ENCODE assay signal across 8 cellular contexts in the genomic region with DNA sequence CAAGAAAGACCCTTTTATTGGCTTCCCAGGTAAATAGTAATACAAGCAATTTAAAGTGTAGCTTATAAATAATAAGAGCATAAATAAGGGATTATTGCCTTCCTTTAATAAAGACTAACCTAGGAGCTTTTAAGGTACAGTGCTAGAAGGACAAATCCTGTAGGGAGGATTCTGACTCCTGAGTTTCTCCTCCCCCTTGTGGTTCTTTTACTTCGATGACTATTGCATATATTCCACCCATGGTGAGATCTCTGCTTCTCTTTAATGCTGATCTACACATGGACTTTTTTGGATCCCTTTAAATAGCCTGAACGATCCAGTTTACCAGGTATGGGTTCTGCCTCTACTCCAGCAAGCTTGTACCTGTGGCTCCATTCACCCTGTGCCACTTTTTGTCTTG. TPM values are rescaled to one million over a fixed set of nuclear protein-coding genes. Genes with fewer than 3 reads are reported as not detected.
DNase-seq lines count a peak whose midpoint lies in the region; ATAC-seq, FAIRE-seq and TF ChIP-seq lines count a peak whose summit lies in the region.

No MANE protein-coding gene starts in this region.

- TF ChIP-seq CTCF in AG04450 (IDR thresholded peaks at IDR 0.05; ENCODE audit: low read depth, low read length) (peak; percentile 51), GM06990 (IDR thresholded peaks at IDR 0.05; ENCODE audit: insufficient read depth, low read length, poor library complexity, severe bottlenecking) (peak; percentile 21), fibroblast of lung (conservative IDR thresholded peaks at IDR 0.05 in 1 of 2, IDR thresholded peaks at IDR 0.05 in 1 of 2; ENCODE audit: low read depth in 1 of 2, low read length in 2 of 2) (peak; percentile 27 to 49)

- H3K9me3 ChIP-seq in AG04450 (ENCODE audit: control insufficient read depth, insufficient read depth, low read length) (no peaks in the 10 kb centered on the region), fibroblast of lung (ENCODE audit: control insufficient read depth, insufficient read depth, low read depth, low read length) (no peaks in the 10 kb centered on the region)

- H2AFZ ChIP-seq in fibroblast of lung (ENCODE audit: low read length) = no peak overlapping the region

- DNase-seq in AG04450 (ENCODE audit: low read depth, low spot score) (no peak), GM06990 (ENCODE audit: extremely low read depth, insufficient read length) (no peak), RKO (ENCODE audit: low spot score) (peak; percentile 55), fibroblast of lung (ENCODE audit: low read depth in 2 of 2) (peak; percentile 40 to 50), dedifferentiated amniotic fluid mesenchymal stem cell (ENCODE audit: extremely low spot score) (no peak), H54 (ENCODE audit: insufficient read length, low spot score) (no peak), NCI-H446 (lab: John Stamatoyannopoulos, UW) (no peak)

- H4K20me1 ChIP-seq in fibroblast of lung (ENCODE audit: control insufficient read depth, extremely low read depth, insufficient read depth, low read length) = no peaks in the 10 kb centered on the region

- H3K9ac ChIP-seq in fibroblast of lung (ENCODE audit: insufficient read depth, low read length) = no peak overlapping the region

- POLR2A ChIA-PET in AG04450 (lab: Yijun Ruan, JAX) = no interaction called here

- no peak overlapping the region for H3K27ac ChIP-seq in AG04450 (ENCODE audit: low read depth, low read length)
- H3K27ac ChIP-seq in fibroblast of lung (ENCODE audit: insufficient read depth, low read length) = no peak overlapping the region

- CTCF ChIA-PET in AG04450 (lab: Charles Lee) = interaction anchor here (0.6 to 3.2 kb wide), 12 partner anchors 11 to 338 kb away, joined by 3 to 23 read pairs (median 6); no protein-coding TSS in a partner anchor

- peaks cover 5% of the 10 kb centered on the region for H3K4me1 ChIP-seq in fibroblast of lung (ENCODE audit: control insufficient read depth, extremely low read depth, insufficient read depth, low read length)

- no peak overlapping the region for H3K4me2 ChIP-seq in fibroblast of lung (ENCODE audit: extremely low read depth, insufficient read depth, low read length)

- H3K4me3 ChIP-seq in AG04450 (ENCODE audit: low read depth, low read length) = peak overlapping the region; percentile 87
- H3K4me3 ChIP-seq in GM06990 (replicated peaks; ENCODE audit: low read depth, low read length) = no peak overlapping the region
- H3K4me3 ChIP-seq in fibroblast of lung (replicated peaks in 1 of 4; ENCODE audit: control extremely low read depth in 1 of 4, insufficient read depth in 1 of 4, low read depth in 3 of 4, low read length in 4 of 4) = peak overlapping the region in 1 of 4 experiments; percentile 89

- TF ChIP-seq POLR2A in H54 (IDR thresholded peaks at IDR 0.05; ENCODE audit: low read depth, low read length) = no peak

- peaks cover 9% of the 10 kb centered on the region for H3K79me2 ChIP-seq in fibroblast of lung (ENCODE audit: control insufficient read depth, insufficient read depth, low read length)

- no peak for ATAC-seq in GM21423 (IDR thresholded peaks at IDR 0.05; ENCODE audit: unreplicated experiment)

- H3K36me3 ChIP-seq in GM06990 (ENCODE audit: control insufficient read depth, insufficient read depth, low read length) (no peaks in the 10 kb centered on the region), fibroblast of lung (ENCODE audit: control insufficient read depth, insufficient read depth, low read length) (no peaks in the 10 kb centered on the region)

- no peak for FAIRE-seq in H54 (lab: Jason Lieb, UNC)

- H3K27me3 ChIP-seq in AG04450 (ENCODE audit: control insufficient read depth, insufficient read depth, low read length) (no peaks in the 10 kb centered on the region), GM06990 (replicated peaks; ENCODE audit: control insufficient read depth, insufficient read depth, low read length) (no peaks in the 10 kb centered on the region), fibroblast of lung (ENCODE audit: control insufficient read depth, insufficient read depth, low read length) (no peaks in the 10 kb centered on the region)

RNA-seq across cellular contexts. Expression of a gene that starts 2.5 kb away (rescaled TPM):
- polyA plus RNA-seq in AG04450 (2011; rRNA removed) (30.9 and 47.6 TPM in 2 replicates), fibroblast of lung (26.7 and 40.4 TPM in 2 replicates)
- 29.1 and 38.3 TPM in 2 replicates for polyA minus RNA-seq in AG04450 (2011; rRNA and poly(A)+ RNA removed)
- 25.4 and 45.4 TPM in 2 replicates for total RNA-seq in fibroblast of lung
- polyA plus RNA-seq in fibroblast of lung (2012) = 18.5 and 25.0 TPM in 2 replicates
- 8.4 and 17.8 TPM in 2 replicates for polyA minus RNA-seq in fibroblast of lung (ENCODE audit: low replicate concordance)

Comparison
In these comparisons a context has a peak if more than half of its experiments do, and no peak if none do; other contexts are left out.
1. DNase-seq: peak in RKO (single experiment) and fibroblast of lung (2 of 2); none in AG04450 (single experiment), GM06990 (single experiment), dedifferentiated amniotic fluid mesenchymal stem cell (single experiment), H54 (single experiment) and NCI-H446 (0 of 2).
2. Peak in every context shown above with its lines, with median percentiles within 50 percentile points of each other: CTCF ChIP-seq.